21 cellular contexts compared by ENCODE assay signal in the genomic region with DNA sequence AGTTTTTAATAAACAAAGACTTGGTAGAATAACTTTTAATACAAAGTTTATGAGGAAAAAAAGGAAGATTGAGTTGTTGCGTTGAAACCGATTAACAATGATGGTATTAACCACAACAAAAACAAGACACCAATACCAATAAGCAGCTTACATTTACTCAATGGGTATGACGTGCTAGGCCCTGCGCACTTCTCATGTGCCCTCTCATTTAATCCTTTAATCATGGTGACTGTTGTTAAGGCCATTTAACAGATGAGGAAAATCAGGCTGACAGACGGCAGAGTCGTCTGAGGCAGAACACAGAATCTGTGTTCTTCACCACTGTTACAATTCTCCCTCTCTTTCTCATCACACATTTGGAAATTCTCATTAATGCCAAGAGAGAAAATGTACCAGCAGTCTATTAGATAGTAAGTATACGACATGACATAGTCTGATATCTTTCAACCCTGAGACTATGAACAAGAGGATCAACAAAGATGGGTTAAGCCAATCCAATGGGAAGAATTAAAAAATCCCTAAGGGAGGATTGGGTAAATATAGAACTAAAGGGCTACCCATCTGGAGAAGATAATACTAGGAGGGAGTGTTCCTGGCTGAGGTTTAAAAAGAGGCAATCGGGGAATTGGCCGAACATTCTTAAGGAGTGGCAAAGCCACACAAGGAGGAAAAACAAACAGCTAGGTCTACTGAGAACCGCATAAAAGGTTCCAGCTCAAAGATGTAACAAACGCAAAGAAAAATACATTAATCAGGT. TPM values are rescaled to one million over a fixed set of nuclear protein-coding genes. Genes with fewer than 3 reads are reported as not detected.
DNase-seq lines count a peak whose midpoint lies in the region; ATAC-seq and TF ChIP-seq lines count a peak whose summit lies in the region.
"Had no signal": no experiment of that assay in that cellular context is flagged by ENCODE, and none has a peak within 500 bp of the region (broad histone marks: within the 10 kb centered on the region; RNA-seq: fewer than 3 reads in every experiment).

No MANE protein-coding gene starts in this region.

- intact Hi-C loops in MCF 10A (cut with micrococcal nuclease), result no loop called here
- intact Hi-C loops in breast epithelium (cut with DNase I; ENCODE audit: low total_unique reads), result no loop called here
- intact Hi-C loops in vagina (cut with DNase I), result no loop called here
- intact Hi-C loops in A673 (cut with micrococcal nuclease; ENCODE audit: unreplicated experiment), result no loop called here

- H3K27ac Mint-ChIP-seq in MCF 10A (ENCODE audit: low read depth, unreplicated experiment), result peak overlapping the region; percentile 46
- H3K27ac Mint-ChIP-seq in nephron, result peak overlapping the region in 2 of 3 experiments; percentile 14 to 58
- H3K27ac Mint-ChIP-seq: activated naive CD8-positive, alpha-beta T cell treated with anti-CD3 and anti-CD28 coated beads for 36 hours; activated T-helper 2 cell treated with anti-CD3 and anti-CD28 coated beads, Interferon-gamma antibody, Interleukin-2, Interleukin-4, amounts not matched to agents 10 μg/mL and 5 μg/mL and 100 μg/mL, durations not matched to agents 14 hours and 24 hours and 36 hours; immature natural killer cell had no signal

- no peak overlapping the region for H3K4me3 Mint-ChIP-seq in MCF 10A (ENCODE audit: unreplicated experiment)
- H3K4me3 Mint-ChIP-seq in nephron, result peak overlapping the region in 1 of 3 experiments; percentile 26
- H3K4me3 Mint-ChIP-seq: activated naive CD8-positive, alpha-beta T cell treated with anti-CD3 and anti-CD28 coated beads for 36 hours; immature natural killer cell had no signal

- no peaks in the 10 kb centered on the region for H3K27me3 ChIP-seq in breast epithelium
- no peaks in the 10 kb centered on the region for H3K27me3 ChIP-seq in vagina
- H3K27me3 ChIP-seq in A673 (replicated peaks; ENCODE audit: insufficient read depth, low read depth, low read length, poor library complexity), result no peaks in the 10 kb centered on the region
- H3K27me3 ChIP-seq: BE2C had no signal

- ATAC-seq in GM19395 (IDR thresholded peaks at IDR 0.05; ENCODE audit: unreplicated experiment), result no peak
- ATAC-seq: mucosa of descending colon; stimulated activated naive CD8-positive, alpha-beta T cell treated with anti-CD3 and anti-CD28 coated beads, Interleukin-15, Interleukin-2, amounts not matched to agents 100 U/mL and 50 U/mL, for 24 hours had no signal

- no peaks in the 10 kb centered on the region for H3K9me3 ChIP-seq in breast epithelium
- H3K9me3 ChIP-seq in vagina, result no peaks in the 10 kb centered on the region
- H3K9me3 ChIP-seq in A673 (ENCODE audit: low read depth, low read length, poor library complexity, severe bottlenecking), result no peaks in the 10 kb centered on the region
- H3K9me3 ChIP-seq: BE2C, mucosa of descending colon had no signal

- TF ChIP-seq POLR2A in breast epithelium (IDR thresholded peaks at IDR 0.05) (no peak), vagina (IDR thresholded peaks at IDR 0.05) (no peak)

- BruUV-seq in MCF 10A (replicated peaks; lab: Mats Ljungman, UMichigan) (no TSS peak), A673 (replicated peaks; lab: Mats Ljungman, UMichigan) (no TSS peak)

- TF ChIP-seq CTCF in MCF 10A (IDR thresholded peaks at IDR 0.05; ENCODE audit: unreplicated experiment) (no peak), breast epithelium (IDR thresholded peaks at IDR 0.05) (no peak), fibroblast of the aortic adventitia (IDR thresholded peaks at IDR 0.05; ENCODE audit: insufficient read depth, low read length) (no peak), nephron (IDR thresholded peaks at IDR 0.05; ENCODE audit: unreplicated experiment in 3 of 3) (no peak), vagina (IDR thresholded peaks at IDR 0.05) (no peak), GM10248 (IDR thresholded peaks at IDR 0.05; ENCODE audit: control extremely low read depth, extremely low read depth, low read depth, missing control alignments) (no peak), A673 (conservative IDR thresholded peaks at IDR 0.05; ENCODE audit: low read depth, low read length) (no peak)

- H3K4me1 Mint-ChIP-seq in MCF 10A (ENCODE audit: insufficient read depth, unreplicated experiment) (peaks cover 4% of the 10 kb centered on the region), nephron (peaks cover 53% of the 10 kb centered on the region)

- no peaks in the 10 kb centered on the region for H3K27me3 Mint-ChIP-seq in MCF 10A (ENCODE audit: insufficient read depth, unreplicated experiment)
- no peaks in the 10 kb centered on the region for H3K27me3 Mint-ChIP-seq in nephron (ENCODE audit: low read depth)
- H3K27me3 Mint-ChIP-seq: activated naive CD8-positive, alpha-beta T cell treated with anti-CD3 and anti-CD28 coated beads for 36 hours had no signal

- H3K36me3 Mint-ChIP-seq in MCF 10A (ENCODE audit: insufficient read depth, unreplicated experiment), result peaks cover 30% of the 10 kb centered on the region
- peaks cover 6% of the 10 kb centered on the region for H3K36me3 Mint-ChIP-seq in nephron (ENCODE audit: low read depth)

- CTCF ChIA-PET in MCF 10A (lab: Yijun Ruan, JAX) (no interaction called here), GM10248 (lab: Yijun Ruan, JAX) (interaction anchor here (0.9 kb wide), 1 partner anchor 13 kb away, joined by 3 read pairs; no protein-coding TSS in a partner anchor), A673 (lab: Charles Lee) (no interaction called here)

- POLR2A ChIA-PET in MCF 10A (lab: Yijun Ruan, JAX), result no interaction called here
- POLR2A ChIA-PET in GM10248 (lab: Yijun Ruan, JAX), result no interaction called here
- POLR2A ChIA-PET in A673 (lab: Charles Lee; ENCODE audit: low non-redundant PET), result no interaction called here

- H3K36me3 ChIP-seq in breast epithelium, result no peaks in the 10 kb centered on the region
- H3K36me3 ChIP-seq in vagina, result peaks cover 0 to 13% of the 10 kb centered on the region in 2 donors
- no peaks in the 10 kb centered on the region for H3K36me3 ChIP-seq in A673 (ENCODE audit: insufficient read depth, low read length, poor library complexity, severe bottlenecking)
- H3K36me3 ChIP-seq: BE2C had no signal

- peak overlapping the region in 1 of 2 donors; percentile 16 for H3K27ac ChIP-seq in breast epithelium
- peak overlapping the region; percentile 3 for H3K27ac ChIP-seq in vagina
- H3K27ac ChIP-seq in A673 (ENCODE audit: low read depth, low read length, poor library complexity, severe bottlenecking), result no peak overlapping the region

- no peak for DNase-seq in MCF 10A (ENCODE audit: unreplicated experiment)
- no peak for DNase-seq in breast epithelium (ENCODE audit: low spot score in 2 of 2)
- DNase-seq in fibroblast of the aortic adventitia (ENCODE audit: low read depth), result peak; percentile 27
- no peak for DNase-seq in vagina (ENCODE audit: extremely low spot score in 2 of 2)
- no peak for DNase-seq in GM10248 (ENCODE audit: extremely low spot score)
- DNase-seq in A673 (ENCODE audit: low spot score), result no peak
- DNase-seq: 8988T; activated CD4-positive, alpha-beta T cell treated with anti-CD3 and anti-CD28 coated beads, Interleukin-2, amount 50 U/mL, for 1 hour; activated naive CD8-positive, alpha-beta T cell treated with anti-CD3 and anti-CD28 coated beads for 36 hours; BE2C; immature natural killer cell; mucosa of descending colon; NCI-H1417; NCI-H526 treated with DMSO at 0.1 percent for 48 hours; stimulated activated CD4-positive, alpha-beta T cell treated with anti-CD3 and anti-CD28 coated beads, Interleukin-12 subunit alpha, Interleukin-12 subunit beta, amount 100 ng/mL, for 4 hours; stimulated activated CD4-positive, alpha-beta T cell treated with anti-CD3 and anti-CD28 coated beads, Interleukin-4, amount 100 ng/mL, for 4 hours; stimulated activated naive CD8-positive, alpha-beta T cell treated with anti-CD3 and anti-CD28 coated beads, Interleukin-15, Interleukin-2, amounts not matched to agents 100 U/mL and 50 U/mL, for 24 hours; trophoblast cell had no signal

- H3K4me1 ChIP-seq in breast epithelium, result peaks cover 0 to 4% of the 10 kb centered on the region in 2 donors
- peaks cover 9% of the 10 kb centered on the region for H3K4me1 ChIP-seq in vagina
- H3K4me1 ChIP-seq in A673 (ENCODE audit: insufficient read depth, low read length, poor library complexity, severe bottlenecking), result no peaks in the 10 kb centered on the region
- H3K4me1 ChIP-seq: BE2C had no signal

- H3K9me3 Mint-ChIP-seq in MCF 10A (ENCODE audit: unreplicated experiment), result no peaks in the 10 kb centered on the region
- no peaks in the 10 kb centered on the region for H3K9me3 Mint-ChIP-seq in nephron
- H3K9me3 Mint-ChIP-seq: activated naive CD8-positive, alpha-beta T cell treated with anti-CD3 and anti-CD28 coated beads for 36 hours; activated T-helper 2 cell treated with anti-CD3 and anti-CD28 coated beads, Interferon-gamma antibody, Interleukin-2, Interleukin-4, amounts not matched to agents 10 μg/mL and 5 μg/mL and 100 μg/mL, durations not matched to agents 14 hours and 24 hours and 36 hours; immature natural killer cell had no signal

- no peak overlapping the region for H3K4me3 ChIP-seq in breast epithelium
- H3K4me3 ChIP-seq in fibroblast of the aortic adventitia (ENCODE audit: low read depth, low read length), result no peak overlapping the region
- no peak overlapping the region for H3K4me3 ChIP-seq in vagina
- H3K4me3 ChIP-seq in A673 (ENCODE audit: low read depth, low read length, poor library complexity, severe bottlenecking), result no peak overlapping the region
- H3K4me3 ChIP-seq: mucosa of descending colon had no signal

RNA-seq across cellular contexts. Expression of gene DOCK9, which starts 54.0 kb away (rescaled TPM):
- total RNA-seq in MCF 10A (2022) (77.0 and 94.1 TPM in 2 replicates), breast epithelium (100 to 1,000 TPM in 1 of 3 donors, 10 to 100 TPM in 2; 85.5 to 155 (median 92.2) TPM), fibroblast of the aortic adventitia (ENCODE audit: low replicate concordance) (10.8 and 28.1 TPM in 2 replicates), vagina (88.4 TPM), A673 (2021) (4.2 and 4.5 TPM in 2 replicates)
